9 cellular contexts compared by ENCODE assay signal in the genomic region with DNA sequence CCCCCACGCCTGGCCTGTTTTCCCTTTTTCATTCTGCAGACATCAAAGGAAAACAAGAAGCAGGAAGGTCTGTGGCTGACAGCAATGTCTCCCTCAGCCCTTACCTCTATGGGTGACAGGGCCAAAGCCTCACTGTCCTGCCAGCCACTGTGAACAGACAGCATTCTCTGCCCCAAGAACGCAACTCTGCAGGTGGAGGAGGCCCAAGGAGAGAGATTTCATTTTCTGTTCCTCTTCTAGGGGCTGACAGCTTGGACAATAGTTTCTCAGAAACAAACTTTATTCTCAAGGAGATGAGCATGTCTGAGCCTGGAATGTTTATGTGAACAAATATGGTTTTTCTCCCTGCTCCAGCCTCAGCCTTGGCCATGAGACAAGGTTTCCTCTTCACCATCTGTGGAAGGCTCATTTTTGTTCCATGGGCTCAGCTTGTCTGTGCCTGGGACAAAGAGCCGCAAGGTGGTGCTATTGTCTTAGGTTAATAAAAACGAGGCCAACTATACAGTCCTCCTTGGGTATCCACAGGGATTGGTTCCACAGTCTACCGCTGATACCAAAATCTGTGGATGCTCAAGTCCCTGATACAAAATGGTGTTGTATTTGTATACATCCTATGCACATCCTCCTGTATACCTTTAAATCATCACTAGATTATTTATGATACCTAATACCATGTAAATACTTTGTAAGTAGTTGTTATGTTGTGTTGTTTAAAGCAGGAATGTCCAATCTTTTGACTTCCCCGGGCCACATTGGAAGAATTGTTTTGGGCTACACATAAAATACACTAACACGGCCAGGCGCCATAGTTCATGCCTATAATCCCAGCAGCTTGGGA. TPM values are rescaled to one million over a fixed set of nuclear protein-coding genes. Genes with fewer than 3 reads are reported as not detected.
DNase-seq lines count a peak whose midpoint lies in the region; ATAC-seq and TF ChIP-seq lines count a peak whose summit lies in the region.
"Had no signal": no experiment of that assay in that cellular context is flagged by ENCODE, and none has a peak within 500 bp of the region (broad histone marks: within the 10 kb centered on the region; RNA-seq: fewer than 3 reads in every experiment).

No MANE protein-coding gene starts in this region.

- DNase-seq in Ammon's horn (ENCODE audit: low spot score) = peak; percentile 70
- peak; percentile 28 for DNase-seq in GM19238 (ENCODE audit: insufficient read length, low spot score)
- peak; percentile 68 to 77 for DNase-seq in NCI-H446 (lab: John Stamatoyannopoulos, UW)
- peak; percentile 42 for DNase-seq in activated CD4-positive, alpha-beta T cell treated with anti-CD3 and anti-CD28 coated beads, Interleukin-2, amount 50 U/mL, for 1 hour
- DNase-seq in fibroblast of peridontal ligament (ENCODE audit: extremely low read depth) = peak; percentile 63
- DNase-seq in omental fat pad (ENCODE audit: low spot score) = peak; percentile 30
- DNase-seq: naive B cell had no signal

- ATAC-seq in omental fat pad (ENCODE audit: low FRiP score) (peak; percentile 48), HG02970 (IDR thresholded peaks at IDR 0.05; ENCODE audit: low FRiP score, unreplicated experiment) (no peak), GM18909 (IDR thresholded peaks at IDR 0.05; ENCODE audit: poor library complexity, unreplicated experiment) (no peak)

- no peak for TF ChIP-seq CTCF in omental fat pad (IDR thresholded peaks at IDR 0.05)

RNA-seq across cellular contexts. Expression of a gene that starts 5.8 kb away (rescaled TPM):
- total RNA-seq in omental fat pad = not detected

RNA-seq across cellular contexts. Expression of a gene that starts 37.3 kb away (rescaled TPM):
- 1 to 10 TPM in 1 of 4 donors, under 1 TPM in 3; 0.12 to 2.4 (median 0.62) TPM for total RNA-seq in omental fat pad
